Comparison of ENCODE assay signal across 1 cellular context in genomic region chr19:6372594-6373095, GRCh38.
A peak's percentile ranks its signal among the peaks of the same experiment; 100 is the strongest.
TF ChIP-seq lines count a peak whose summit lies in the region.

A gene with protein sequence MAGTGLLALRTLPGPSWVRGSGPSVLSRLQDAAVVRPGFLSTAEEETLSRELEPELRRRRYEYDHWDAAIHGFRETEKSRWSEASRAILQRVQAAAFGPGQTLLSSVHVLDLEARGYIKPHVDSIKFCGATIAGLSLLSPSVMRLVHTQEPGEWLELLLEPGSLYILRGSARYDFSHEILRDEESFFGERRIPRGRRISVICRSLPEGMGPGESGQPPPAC (plus strand): TSS chr19:6372794. CDS start chr19:6372821, 27 bp downstream.

TF ChIP-seq in HepG2, 621 proteins besides CTCF, POLR2A, EP300 and RAD21 (continued from another document and continues in another):
- TF ChIP-seq, protein P1, sequence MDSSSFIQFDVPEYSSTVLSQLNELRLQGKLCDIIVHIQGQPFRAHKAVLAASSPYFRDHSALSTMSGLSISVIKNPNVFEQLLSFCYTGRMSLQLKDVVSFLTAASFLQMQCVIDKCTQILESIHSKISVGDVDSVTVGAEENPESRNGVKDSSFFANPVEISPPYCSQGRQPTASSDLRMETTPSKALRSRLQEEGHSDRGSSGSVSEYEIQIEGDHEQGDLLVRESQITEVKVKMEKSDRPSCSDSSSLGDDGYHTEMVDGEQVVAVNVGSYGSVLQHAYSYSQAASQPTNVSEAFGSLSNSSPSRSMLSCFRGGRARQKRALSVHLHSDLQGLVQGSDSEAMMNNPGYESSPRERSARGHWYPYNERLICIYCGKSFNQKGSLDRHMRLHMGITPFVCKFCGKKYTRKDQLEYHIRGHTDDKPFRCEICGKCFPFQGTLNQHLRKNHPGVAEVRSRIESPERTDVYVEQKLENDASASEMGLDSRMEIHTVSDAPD (CRISPR knock-in tag; IDR thresholded peaks at IDR 0.05), result no peak
- TF ChIP-seq BATF2 (CRISPR knock-in tag; IDR thresholded peaks at IDR 0.05) (no peak), ZNF24 (IDR thresholded peaks at IDR 0.05) (no peak), ZNF788 (CRISPR knock-in tag; IDR thresholded peaks at IDR 0.05; ENCODE audit: borderline replicate concordance) (peak; percentile 88), YEATS4 (CRISPR knock-in tag; IDR thresholded peaks at IDR 0.05; ENCODE audit: borderline replicate concordance) (peak; percentile 46; the same call in 1 of the 2 replicates), ZBTB44 (CRISPR knock-in tag; IDR thresholded peaks at IDR 0.05) (no peak), ZNF264 (CRISPR knock-in tag; IDR thresholded peaks at IDR 0.05) (no peak), ZNF574 (CRISPR knock-in tag; IDR thresholded peaks at IDR 0.05) (0 out of 2 replicates have a peak, but pooled peaks have one; percentile 6), ZNF570 (CRISPR knock-in tag; IDR thresholded peaks at IDR 0.05; ENCODE audit: borderline replicate concordance) (no peak; the same call in 1 of the 2 replicates), GFI1 (CRISPR knock-in tag; IDR thresholded peaks at IDR 0.05; ENCODE audit: borderline replicate concordance) (no peak), BCL3 (CRISPR knock-in tag; IDR thresholded peaks at IDR 0.05) (no peak; the same call in 1 of the 2 replicates), ZFAT (CRISPR knock-in tag; conservative IDR thresholded peaks at IDR 0.05) (no peak), ZBTB38 (CRISPR knock-in tag; IDR thresholded peaks at IDR 0.05) (peak; percentile 66; the same call in 1 of the 2 replicates), STAT6 (CRISPR knock-in tag; IDR thresholded peaks at IDR 0.05; ENCODE audit: borderline replicate concordance) (0 out of 2 replicates have a peak, but pooled peaks have one; percentile 61), MTERF4 (CRISPR knock-in tag; IDR thresholded peaks at IDR 0.05) (no peak), ZNF800 (CRISPR knock-in tag; IDR thresholded peaks at IDR 0.05) (peak; percentile 55; the same call in 1 of the 2 replicates), RELA (CRISPR knock-in tag; IDR thresholded peaks at IDR 0.05) (no peak), ZBTB7B (CRISPR knock-in tag; IDR thresholded peaks at IDR 0.05) (no peak), ZBTB42 (CRISPR knock-in tag; IDR thresholded peaks at IDR 0.05) (no peak), MBNL3 (CRISPR knock-in tag; conservative IDR thresholded peaks at IDR 0.05) (no peak), TARDBP (CRISPR knock-in tag; IDR thresholded peaks at IDR 0.05) (no peak; the same call in 1 of the 2 replicates), ZNF234 (CRISPR knock-in tag; conservative IDR thresholded peaks at IDR 0.05) (no peak), ZNF468 (CRISPR knock-in tag; IDR thresholded peaks at IDR 0.05) (peak; percentile 90; the same call in 1 of the 2 replicates), ATF4 (CRISPR knock-in tag; IDR thresholded peaks at IDR 0.05) (no peak), ZNF747 (CRISPR knock-in tag; IDR thresholded peaks at IDR 0.05; ENCODE audit: borderline replicate concordance) (no peak), ZNF326 (CRISPR knock-in tag; IDR thresholded peaks at IDR 0.05; ENCODE audit: borderline replicate concordance) (no peak), DNMT3B (CRISPR knock-in tag; conservative IDR thresholded peaks at IDR 0.05) (no peak), ZNF883 (CRISPR knock-in tag; IDR thresholded peaks at IDR 0.05; ENCODE audit: not compliant biosample characterization) (peak; percentile 55), NR2F6 (IDR thresholded peaks at IDR 0.05) (peak; percentile 55), NR2F6 (CRISPR knock-in tag; IDR thresholded peaks at IDR 0.05) (peak; percentile 72; the same call in 1 of the 2 replicates), TP53 (CRISPR knock-in tag; conservative IDR thresholded peaks at IDR 0.05) (peak; percentile 62; the same call in 1 of the 2 replicates), HMG20B (CRISPR knock-in tag; conservative IDR thresholded peaks at IDR 0.05) (no peak), YEATS2 (CRISPR knock-in tag; IDR thresholded peaks at IDR 0.05; ENCODE audit: borderline replicate concordance) (no peak), KAT8 (CRISPR knock-in tag; IDR thresholded peaks at IDR 0.05) (no peak; the same call in 1 of the 2 replicates), ZFP36L1 (CRISPR knock-in tag; IDR thresholded peaks at IDR 0.05) (peak; percentile 94)
- TF ChIP-seq, protein P2, sequence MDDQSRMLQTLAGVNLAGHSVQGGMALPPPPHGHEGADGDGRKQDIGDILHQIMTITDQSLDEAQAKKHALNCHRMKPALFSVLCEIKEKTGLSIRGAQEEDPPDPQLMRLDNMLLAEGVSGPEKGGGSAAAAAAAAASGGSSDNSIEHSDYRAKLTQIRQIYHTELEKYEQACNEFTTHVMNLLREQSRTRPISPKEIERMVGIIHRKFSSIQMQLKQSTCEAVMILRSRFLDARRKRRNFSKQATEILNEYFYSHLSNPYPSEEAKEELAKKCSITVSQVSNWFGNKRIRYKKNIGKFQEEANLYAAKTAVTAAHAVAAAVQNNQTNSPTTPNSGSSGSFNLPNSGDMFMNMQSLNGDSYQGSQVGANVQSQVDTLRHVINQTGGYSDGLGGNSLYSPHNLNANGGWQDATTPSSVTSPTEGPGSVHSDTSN (CRISPR knock-in tag; IDR thresholded peaks at IDR 0.05; ENCODE audit: borderline replicate concordance), result no peak
- TF ChIP-seq, protein P3, sequence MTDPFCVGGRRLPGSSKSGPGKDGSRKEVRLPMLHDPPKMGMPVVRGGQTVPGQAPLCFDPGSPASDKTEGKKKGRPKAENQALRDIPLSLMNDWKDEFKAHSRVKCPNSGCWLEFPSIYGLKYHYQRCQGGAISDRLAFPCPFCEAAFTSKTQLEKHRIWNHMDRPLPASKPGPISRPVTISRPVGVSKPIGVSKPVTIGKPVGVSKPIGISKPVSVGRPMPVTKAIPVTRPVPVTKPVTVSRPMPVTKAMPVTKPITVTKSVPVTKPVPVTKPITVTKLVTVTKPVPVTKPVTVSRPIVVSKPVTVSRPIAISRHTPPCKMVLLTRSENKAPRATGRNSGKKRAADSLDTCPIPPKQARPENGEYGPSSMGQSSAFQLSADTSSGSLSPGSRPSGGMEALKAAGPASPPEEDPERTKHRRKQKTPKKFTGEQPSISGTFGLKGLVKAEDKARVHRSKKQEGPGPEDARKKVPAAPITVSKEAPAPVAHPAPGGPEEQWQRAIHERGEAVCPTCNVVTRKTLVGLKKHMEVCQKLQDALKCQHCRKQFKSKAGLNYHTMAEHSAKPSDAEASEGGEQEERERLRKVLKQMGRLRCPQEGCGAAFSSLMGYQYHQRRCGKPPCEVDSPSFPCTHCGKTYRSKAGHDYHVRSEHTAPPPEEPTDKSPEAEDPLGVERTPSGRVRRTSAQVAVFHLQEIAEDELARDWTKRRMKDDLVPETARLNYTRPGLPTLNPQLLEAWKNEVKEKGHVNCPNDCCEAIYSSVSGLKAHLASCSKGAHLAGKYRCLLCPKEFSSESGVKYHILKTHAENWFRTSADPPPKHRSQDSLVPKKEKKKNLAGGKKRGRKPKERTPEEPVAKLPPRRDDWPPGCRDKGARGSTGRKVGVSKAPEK (CRISPR knock-in tag; IDR thresholded peaks at IDR 0.05; ENCODE audit: borderline replicate concordance), result no peak
